ENCODE assay signal across 20 cellular contexts in the genomic region with DNA sequence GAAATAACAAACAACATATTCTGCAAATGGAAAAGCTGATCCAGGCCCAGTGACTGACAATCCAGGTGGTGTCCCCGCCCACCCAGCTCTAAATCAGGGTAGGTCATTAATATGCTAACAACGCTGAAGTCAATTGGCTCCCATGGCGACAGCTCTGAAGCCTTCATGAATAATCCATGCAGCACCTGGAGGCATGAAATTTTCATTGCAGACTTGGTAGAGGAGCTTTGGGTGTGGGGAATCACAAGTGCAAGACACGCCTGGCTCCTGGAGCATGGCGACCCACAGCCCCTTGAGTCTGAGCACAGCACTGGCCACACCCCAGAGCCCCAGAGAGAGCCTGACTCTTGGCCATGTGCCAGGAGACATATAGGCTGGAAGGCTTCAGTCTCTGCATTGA.
DNase-seq lines count a peak whose midpoint lies in the region; ATAC-seq and TF ChIP-seq lines count a peak whose summit lies in the region.
"Had no signal": no experiment of that assay in that cellular context is flagged by ENCODE, and none has a peak within 500 bp of the region (broad histone marks: within the 10 kb centered on the region; RNA-seq: fewer than 3 reads in every experiment).

No MANE protein-coding gene starts in this region.

- H3K27ac ChIP-seq in body of pancreas: no peak overlapping the region
- H3K27ac ChIP-seq: A549, C4-2B, HL-60, vagina had no signal

- no peaks in the 10 kb centered on the region for H3K4me1 Mint-ChIP-seq in endothelial cell (ENCODE audit: unreplicated experiment)

- H3K27me3 ChIP-seq in body of pancreas: no peaks in the 10 kb centered on the region
- H3K27me3 ChIP-seq: vagina had no signal

- H3K4me1 ChIP-seq in body of pancreas: no peaks in the 10 kb centered on the region
- H3K4me1 ChIP-seq: A549, vagina had no signal

- no peak for TF ChIP-seq CTCF in endothelial cell (IDR thresholded peaks at IDR 0.05; ENCODE audit: unreplicated experiment)
- no peak for TF ChIP-seq CTCF in body of pancreas (IDR thresholded peaks at IDR 0.05)

- DNase-seq in NCI-H2029 (lab: John Stamatoyannopoulos, UW) (peak; percentile 5), NCI-H2029 treated with DMSO at 0.1 percent for 48 hours (lab: John Stamatoyannopoulos, UW) (no peak), NCI-H2227 (lab: John Stamatoyannopoulos, UW; ENCODE audit: unreplicated experiment) (peak; percentile 42), SK-N-DZ (ENCODE audit: low spot score) (peak; percentile 86), retina (peak; percentile 66), endothelial cell (ENCODE audit: low spot score) (no peak), body of pancreas (no peak)
- DNase-seq in NK-92 treated with Interleukin-12 subunit alpha and Interleukin-12 subunit beta, amount 100 ng/mL, for 24 hours (lab: John Stamatoyannopoulos, UW): no peak
- DNase-seq: activated CD4-positive, CD25-positive, alpha-beta regulatory T cell; activated CD8-positive, alpha-beta T cell treated with anti-CD3 and anti-CD28 coated beads for 36 hours; activated naive CD4-positive, alpha-beta T cell treated with anti-CD3 and anti-CD28 coated beads, Interleukin-2, amount 50 U/mL, for 16 hours; activated T-cell treated with anti-CD3 and anti-CD28 coated beads, Interleukin-2, amount 50 U/mL, for 4 hours; effector CD8-positive, alpha-beta T cell; MM.1S; OCI-M1; substantia nigra had no signal

- H3K27ac Mint-ChIP-seq in endothelial cell (ENCODE audit: unreplicated experiment): no peak overlapping the region
- H3K27ac Mint-ChIP-seq: activated CD8-positive, alpha-beta T cell treated with anti-CD3 and anti-CD28 coated beads for 36 hours had no signal

- intact Hi-C loops in body of pancreas (cut with DNase I): no loop called here

- H3K4me3 ChIP-seq in body of pancreas: no peak overlapping the region
- H3K4me3 ChIP-seq: A549, vagina had no signal

- H3K9me3 ChIP-seq in body of pancreas: no peaks in the 10 kb centered on the region
- H3K9me3 ChIP-seq: vagina had no signal

- ATAC-seq in body of pancreas: no peak
- ATAC-seq: A549; activated CD8-positive, alpha-beta T cell treated with anti-CD3 and anti-CD28 coated beads for 36 hours; activated T-cell treated with anti-CD3 and anti-CD28 coated beads, Interleukin-2, amount 50 U/mL, for 4 hours had no signal

- peaks cover 18% of the 10 kb centered on the region for H3K9me3 Mint-ChIP-seq in endothelial cell (ENCODE audit: unreplicated experiment)

- TF ChIP-seq POLR2A in body of pancreas (IDR thresholded peaks at IDR 0.05): no peak

- WGBS in body of pancreas, 2 donors: 80 to 81% methylated on average over 5 of the region's 5 CpGs

- H3K4me3 Mint-ChIP-seq in endothelial cell (ENCODE audit: unreplicated experiment): no peak overlapping the region
- H3K4me3 Mint-ChIP-seq: activated CD8-positive, alpha-beta T cell treated with anti-CD3 and anti-CD28 coated beads for 36 hours; activated T-cell treated with anti-CD3 and anti-CD28 coated beads, Interleukin-2, amount 50 U/mL, for 4 hours had no signal

- peaks cover 6% of the 10 kb centered on the region for H3K36me3 Mint-ChIP-seq in endothelial cell (ENCODE audit: low read depth, unreplicated experiment)

- no peaks in the 10 kb centered on the region for H3K36me3 ChIP-seq in body of pancreas (replicated peaks in 1 of 2; ENCODE audit: insufficient read depth in 1 of 2, low read depth in 2 of 2)
- H3K36me3 ChIP-seq: vagina had no signal

- H3K27me3 Mint-ChIP-seq in endothelial cell (ENCODE audit: unreplicated experiment): no peaks in the 10 kb centered on the region
- H3K27me3 Mint-ChIP-seq: activated CD8-positive, alpha-beta T cell treated with anti-CD3 and anti-CD28 coated beads for 36 hours had no signal

Comparison
In these comparisons a context has a peak if more than half of its experiments do, and no peak if none do; other contexts are left out.
1. DNase-seq: peak in NCI-H2029 (single experiment), NCI-H2227 (single experiment), SK-N-DZ (single experiment) and retina (single experiment); none in NCI-H2029 treated with DMSO at 0.1 percent for 48 hours (single experiment), NK-92 treated with Interleukin-12 subunit alpha and Interleukin-12 subunit beta, amount 100 ng/mL, for 24 hours (single experiment), endothelial cell (single experiment) and body of pancreas (0 of 4).